ENCODE assay signal across 10 cellular contexts in genomic region chr22:17119481-17120202, GRCh38. TPM values are rescaled to one million over a fixed set of nuclear protein-coding genes. Genes with fewer than 3 reads are reported as not detected.
DNase-seq lines count a peak whose midpoint lies in the region; ATAC-seq and TF ChIP-seq lines count a peak whose summit lies in the region.
"Had no signal": no experiment of that assay in that cellular context is flagged by ENCODE, and none has a peak within 500 bp of the region (broad histone marks: within the 10 kb centered on the region; RNA-seq: fewer than 3 reads in every experiment).

No MANE protein-coding gene starts in this region.

- peak overlapping the region in 5 of 8 donors; percentile 29 to 68 (median 43) for H3K4me3 Mint-ChIP-seq in CD4-positive, alpha-beta memory T cell
- H3K4me3 Mint-ChIP-seq in central memory CD8-positive, alpha-beta T cell: peak overlapping the region; percentile 31

- CTCF ChIA-PET in CD4-positive, alpha-beta memory T cell (lab: Charles Lee; ENCODE audit: partially characterized antibody): no interaction called here
- CTCF ChIA-PET in HCT116 (lab: Charles Lee): interaction anchor here (1.4 kb wide), 1 partner anchor 382 kb away, joined by 9 read pairs; no protein-coding TSS in a partner anchor

- H3K27me3 Mint-ChIP-seq in CD4-positive, alpha-beta memory T cell: peaks cover 8 to 11% of the 10 kb centered on the region in 2 donors
- H3K27me3 Mint-ChIP-seq in central memory CD8-positive, alpha-beta T cell: peaks cover 16% of the 10 kb centered on the region

- BruUV-seq in HCT116 (replicated peaks; lab: Mats Ljungman, UMichigan): no TSS peak

- TF ChIP-seq CTCF in HCT116 (IDR thresholded peaks at IDR 0.05 in 2 of 3, conservative IDR thresholded peaks at IDR 0.05 in 1 of 3; ENCODE audit: borderline replicate concordance in 1 of 3, insufficient read depth in 1 of 3, low read depth in 2 of 3, low read length in 2 of 3): peak in 2 of 3 experiments; percentile 30 to 41; a peak in 4 of 6 replicates
- peak; percentile 7 for TF ChIP-seq CTCF in mucosa of descending colon (IDR thresholded peaks at IDR 0.05)

- peaks cover 43 to 58% (median 48%) of the 10 kb centered on the region in 4 donors for H3K4me1 Mint-ChIP-seq in CD4-positive, alpha-beta memory T cell
- H3K4me1 Mint-ChIP-seq in central memory CD8-positive, alpha-beta T cell: peaks cover 47% of the 10 kb centered on the region

- H4K20me1 ChIP-seq in HCT116 (ENCODE audit: insufficient read depth): no peaks in the 10 kb centered on the region

- H3K9me3 ChIP-seq in CD4-positive, alpha-beta memory T cell (ENCODE audit: control insufficient read depth in 1 of 2, low read length in 2 of 2): no peaks in the 10 kb centered on the region
- H3K9me3 ChIP-seq in HCT116 (ENCODE audit: control insufficient read depth in 1 of 2, insufficient read depth in 1 of 2, low read depth in 1 of 2, low read length in 2 of 2): no peaks in the 10 kb centered on the region
- H3K9me3 ChIP-seq in mucosa of descending colon: no peaks in the 10 kb centered on the region

- H3K79me2 ChIP-seq in HCT116 (ENCODE audit: insufficient read depth, low read length): no peaks in the 10 kb centered on the region

- H3K4me2 ChIP-seq in HCT116 (ENCODE audit: low read length): no peak overlapping the region

- H3K4me3 ChIP-seq in CD4-positive, alpha-beta memory T cell (ENCODE audit: low read length in 2 of 2): no peak overlapping the region
- H3K4me3 ChIP-seq in HCT116 (replicated peaks in 1 of 2; ENCODE audit: low read depth in 1 of 2, low read length in 2 of 2) (no peak overlapping the region), mucosa of descending colon (no peak overlapping the region)

- H3K9ac ChIP-seq in HCT116 (ENCODE audit: low read length): no peak overlapping the region

- TF ChIP-seq POLR2A in HCT116 (IDR thresholded peaks at IDR 0.05; ENCODE audit: borderline replicate concordance, extremely low read depth, insufficient read depth, insufficient read length): no peak

- intact Hi-C loops in CD4-positive, alpha-beta memory T cell (cut with micrococcal nuclease): loop anchor here (1.0 to 5.0 kb wide), 2 partner anchors 32 to 40 kb away; partner anchors contain the start of gene HDHD5
- intact Hi-C loops in HCT116 (cut with micrococcal nuclease): no loop called here
- intact Hi-C loops in mucosa of descending colon (cut with DNase I, micrococcal nuclease): no loop called here

- TF ChIP-seq RAD21 in HCT116 (IDR thresholded peaks at IDR 0.05; ENCODE audit: low read depth): peak; percentile 45; the same call in 1 of the 2 replicates

- RAD21 ChIA-PET in HCT116 (lab: Charles Lee; ENCODE audit: low non-redundant PET in 1 of 2, low total read pairs in 2 of 2, uncharacterized antibody in 2 of 2, unreplicated experiment in 2 of 2): no interaction called here

- no peaks in the 10 kb centered on the region for H3K9me3 Mint-ChIP-seq in CD4-positive, alpha-beta memory T cell
- no peaks in the 10 kb centered on the region for H3K9me3 Mint-ChIP-seq in central memory CD8-positive, alpha-beta T cell
- H3K9me3 Mint-ChIP-seq: activated T-cell treated with anti-CD3 and anti-CD28 coated beads, Interleukin-2, amount 50 U/mL, for 4 hours had no signal

- H3K36me3 Mint-ChIP-seq in CD4-positive, alpha-beta memory T cell: no peaks in the 10 kb centered on the region
- peaks cover 11% of the 10 kb centered on the region for H3K36me3 Mint-ChIP-seq in central memory CD8-positive, alpha-beta T cell (ENCODE audit: insufficient read depth)

- peaks cover 62% of the 10 kb centered on the region for H3K4me1 ChIP-seq in CD4-positive, alpha-beta memory T cell (ENCODE audit: insufficient read depth, low read length)
- H3K4me1 ChIP-seq in HCT116 (ENCODE audit: control insufficient read depth in 1 of 2, insufficient read depth in 2 of 2, low read length in 2 of 2) (no peaks in the 10 kb centered on the region), mucosa of descending colon (ENCODE audit: low read depth) (peaks cover 15% of the 10 kb centered on the region)

- DNase-seq in CD4-positive, alpha-beta memory T cell: no peak
- DNase-seq in HCT116 (ENCODE audit: low read depth, low spot score) (no peak), mucosa of descending colon (peak in 2 of 3 donors; percentile 55 to 73), NCI-H1048 (lab: John Stamatoyannopoulos, UW) (no peak), NCI-H1694 (lab: John Stamatoyannopoulos, UW) (no peak)
- DNase-seq in central memory CD8-positive, alpha-beta T cell (ENCODE audit: low spot score in 2 of 2): no peak
- DNase-seq: NCI-H2081 treated with DMSO at 0.1 percent for 48 hours had no signal

- no peak overlapping the region for H3K27ac ChIP-seq in CD4-positive, alpha-beta memory T cell (ENCODE audit: low read depth, low read length)
- no peak overlapping the region for H3K27ac ChIP-seq in HCT116 (ENCODE audit: low read depth, low read length)

- POLR2A ChIA-PET in CD4-positive, alpha-beta memory T cell (lab: Charles Lee; ENCODE audit: partially characterized antibody): interaction anchor here (0.9 to 1.1 kb wide), 2 partner anchors 33 to 52 kb away, joined by 3 read pairs; no protein-coding TSS in a partner anchor
- POLR2A ChIA-PET in HCT116 (lab: Charles Lee): no interaction called here

- H3K27ac Mint-ChIP-seq in CD4-positive, alpha-beta memory T cell: no peak overlapping the region
- H3K27ac Mint-ChIP-seq in central memory CD8-positive, alpha-beta T cell (ENCODE audit: low read depth): no peak overlapping the region

- H2AFZ ChIP-seq in HCT116 (ENCODE audit: low read depth, low read length, poor library complexity, severe bottlenecking): no peak overlapping the region

- peak; percentile 54 for ATAC-seq in HCT116
- no peak for ATAC-seq in central memory CD8-positive, alpha-beta T cell (replicated peaks; ENCODE audit: extremely low read depth, poor library complexity, severe bottlenecking)
- peak; percentile 74 for ATAC-seq in mucosa of descending colon
- no peak for ATAC-seq in HG03439 (IDR thresholded peaks at IDR 0.05; ENCODE audit: unreplicated experiment)
- no peak for ATAC-seq in HG03432 (IDR thresholded peaks at IDR 0.05; ENCODE audit: unreplicated experiment)

- no peaks in the 10 kb centered on the region for H3K9me2 ChIP-seq in HCT116 (ENCODE audit: insufficient read depth)

- H3K27me3 ChIP-seq in CD4-positive, alpha-beta memory T cell (ENCODE audit: insufficient read depth, low read length): peaks cover 14% of the 10 kb centered on the region
- no peaks in the 10 kb centered on the region for H3K27me3 ChIP-seq in HCT116 (ENCODE audit: insufficient read depth, low read length)

- no peaks in the 10 kb centered on the region for H3K36me3 ChIP-seq in CD4-positive, alpha-beta memory T cell (ENCODE audit: insufficient read depth, low read length)
- H3K36me3 ChIP-seq in HCT116 (ENCODE audit: control insufficient read depth in 1 of 2, insufficient read depth in 2 of 2, low read length in 2 of 2) (no peaks in the 10 kb centered on the region), mucosa of descending colon (ENCODE audit: low read depth) (no peaks in the 10 kb centered on the region)

TF ChIP-seq in HCT116, 20 proteins besides CTCF, POLR2A, EP300 and RAD21:
- TF ChIP-seq ELF1 (IDR thresholded peaks at IDR 0.05; ENCODE audit: borderline replicate concordance, low read depth) (no peak), SRF (IDR thresholded peaks at IDR 0.05; ENCODE audit: low read depth) (no peak), ATF3 (IDR thresholded peaks at IDR 0.05) (no peak)

RNA-seq across cellular contexts. Expression of gene TMEM121B, which starts 1.5 kb away (rescaled TPM):
- under 1 TPM in 1 of 2 experiments, not detected in 1; 0.12 TPM for total RNA-seq in CD4-positive, alpha-beta memory T cell
- polyA plus RNA-seq in CD4-positive, alpha-beta memory T cell: not detected
- 0.57 TPM for total RNA-seq in HCT116 (2021; ENCODE audit: unreplicated experiment)
- polyA plus RNA-seq in HCT116 (2012): 0.16 and 0.31 TPM in 2 replicates
- total RNA-seq in mucosa of descending colon: under 1 TPM; 0.09 to 0.58 (median 0.54) TPM

RNA-seq across cellular contexts. Expression of gene IL17RA, which starts 34.8 kb away (rescaled TPM):
- 10 to 100 TPM; 71.6 to 77.2 TPM for total RNA-seq in CD4-positive, alpha-beta memory T cell
- polyA plus RNA-seq in CD4-positive, alpha-beta memory T cell: 10 to 100 TPM; 19.8 to 39.9 TPM
- total RNA-seq in HCT116 (2021; ENCODE audit: unreplicated experiment) (17.3 TPM), mucosa of descending colon (10 to 100 TPM; 15.4 to 21.5 (median 21.1) TPM)
- polyA plus RNA-seq in HCT116 (2012): 8.5 and 10.5 TPM in 2 replicates

RNA-seq across cellular contexts. Expression of gene HDHD5, which starts 39.4 kb away (rescaled TPM):
- total RNA-seq in CD4-positive, alpha-beta memory T cell: 10 to 100 TPM; 23.1 to 23.3 TPM
- 10 to 100 TPM; 51.6 to 86.7 TPM for polyA plus RNA-seq in CD4-positive, alpha-beta memory T cell
- total RNA-seq in HCT116 (2021; ENCODE audit: unreplicated experiment): 70.1 TPM
- polyA plus RNA-seq in HCT116 (2012): 72.0 and 75.3 TPM in 2 replicates
- total RNA-seq in mucosa of descending colon: 10 to 100 TPM; 31.0 to 36.1 (median 32.6) TPM

Comparison
In these comparisons a context has a peak if more than half of its experiments do, and no peak if none do; other contexts are left out.
1. DNase-seq: peak in mucosa of descending colon (2 of 3); none in CD4-positive, alpha-beta memory T cell (0 of 5), HCT116 (single experiment), central memory CD8-positive, alpha-beta T cell (0 of 2), NCI-H1048 (single experiment) and NCI-H1694 (single experiment).
2. ATAC-seq: peak in HCT116 (single experiment) and mucosa of descending colon (single experiment); none in central memory CD8-positive, alpha-beta T cell (single experiment), HG03439 (single experiment) and HG03432 (single experiment).